28 cellular contexts compared by ENCODE assay signal in genomic region chr15:83556068-83556467, GRCh38.
"Had no signal": no experiment of that assay in that cellular context is flagged by ENCODE, and none has a peak within 500 bp of the region (broad histone marks: within the 10 kb centered on the region; RNA-seq: fewer than 3 reads in every experiment).

No MANE protein-coding gene starts in this region.

- ATAC-seq: activated CD8-positive, alpha-beta T cell treated with anti-CD3 and anti-CD28 coated beads for 36 hours; activated naive CD8-positive, alpha-beta T cell treated with anti-CD3 and anti-CD28 coated beads, Interleukin-2, amount 50 U/mL, for 24 hours; activated T-cell treated with anti-CD3 and anti-CD28 coated beads, Interleukin-2, amount 50 U/mL, for 4 hours; activated T-cell treated with anti-CD3 and anti-CD28 coated beads, Interleukin-2, amount 50 U/mL, for 72 hours; activated T-helper 17 cell treated with anti-CD3 and anti-CD28 coated beads, Interleukin-2, amount 50 U/mL, for 72 hours had no signal

- H3K4me3 ChIP-seq: ascending aorta, cardiac muscle cell had no signal

- H3K36me3 ChIP-seq: ascending aorta, cardiac muscle cell had no signal

- DNase-seq: activated B cell treated with CpG ODN at 0.5 μM for 24 hours; activated CD4-positive, alpha-beta memory T cell treated with anti-CD3 and anti-CD28 coated beads for 36 hours; activated CD4-positive, alpha-beta T cell treated with anti-CD3 and anti-CD28 coated beads for 4 hours; activated CD4-positive, alpha-beta T cell treated with anti-CD3 and anti-CD28 coated beads, Interleukin-2, amount 50 U/mL, for 1 hour; activated CD4-positive, alpha-beta T cell treated with anti-CD3 and anti-CD28 coated beads, Interleukin-2, amount 50 U/mL, for 4 hours; activated CD4-positive, CD25-positive, alpha-beta regulatory T cell treated with anti-CD3 and anti-CD28 coated beads, Interleukin-2, amount 50 U/mL, for 72 hours; activated CD8-positive, alpha-beta memory T cell treated with anti-CD3 and anti-CD28 coated beads, Interleukin-2, amount 50 U/mL, for 4 hours; activated CD8-positive, alpha-beta T cell treated with anti-CD3 and anti-CD28 coated beads for 36 hours; activated effector memory CD4-positive, alpha-beta T cell treated with anti-CD3 and anti-CD28 coated beads, Interleukin-2, amount 50 U/mL, for 16 hours; activated gamma-delta T cell treated with Interleukin-2 at 50 U/mL for 16 hours; activated naive CD4-positive, alpha-beta T cell; activated naive CD4-positive, alpha-beta T cell treated with anti-CD3 and anti-CD28 coated beads, Interleukin-2, amount 10 ng/mL, durations not matched to agents 7 days and 5 days; activated naive CD8-positive, alpha-beta T cell treated with anti-CD3 and anti-CD28 coated beads, Interleukin-2, amount 10 ng/mL, durations not matched to agents 7 days and 5 days; activated naive CD8-positive, alpha-beta T cell treated with anti-CD3 and anti-CD28 coated beads, Interleukin-2, amount 50 U/mL, for 24 hours; activated T-cell treated with anti-CD3 and anti-CD28 coated beads for 4 hours; activated T-cell treated with anti-CD3 and anti-CD28 coated beads, Interleukin-2, amount 50 U/mL, for 1 hour; activated T-cell treated with anti-CD3 and anti-CD28 coated beads, Interleukin-2, amount 50 U/mL, for 4 hours; activated T-cell treated with anti-CD3 and anti-CD28 coated beads, Interleukin-2, amount 50 U/mL, for 72 hours; amygdala; anterior cingulate cortex; central memory CD4-positive, alpha-beta T cell; T-helper 1 cell; T-helper 2 cell; T-helper 9 cell had no signal

- H3K9me3 ChIP-seq: ascending aorta had no signal

- H3K27ac ChIP-seq: ascending aorta, cardiac muscle cell, VCaP had no signal

- H3K4me1 ChIP-seq: ascending aorta had no signal
